ENCODE assay signal across 10 cellular contexts in genomic region chr17:57869599-57870282, GRCh38. TPM values are rescaled to one million over a fixed set of nuclear protein-coding genes. Genes with fewer than 3 reads are reported as not detected.
A peak's percentile ranks its signal among the peaks of the same experiment; 100 is the strongest.
DNase-seq lines count a peak whose midpoint lies in the region; ATAC-seq and TF ChIP-seq lines count a peak whose summit lies in the region.
"Had no signal": no experiment of that assay in that cellular context is flagged by ENCODE, and none has a peak within 500 bp of the region (broad histone marks: within the 10 kb centered on the region; RNA-seq: fewer than 3 reads in every experiment).

No MANE protein-coding gene starts in this region.

- no peak overlapping the region for H3K4me3 ChIP-seq in HCT116 (replicated peaks in 1 of 2; ENCODE audit: low read depth in 1 of 2, low read length in 2 of 2)
- H3K4me3 ChIP-seq in transverse colon, result no peak overlapping the region

- no peak for TF ChIP-seq POLR2A in HCT116 (IDR thresholded peaks at IDR 0.05; ENCODE audit: borderline replicate concordance, extremely low read depth, insufficient read depth, insufficient read length)
- TF ChIP-seq POLR2A in transverse colon (IDR thresholded peaks at IDR 0.05), result no peak

- BruUV-seq in HCT116 (replicated peaks; lab: Mats Ljungman, UMichigan), result TSS peak; percentile 10

- TF ChIP-seq RAD21 in HCT116 (IDR thresholded peaks at IDR 0.05; ENCODE audit: low read depth), result no peak

- DNase-seq in HCT116 (ENCODE audit: low read depth, low spot score), result no peak
- DNase-seq in amniotic stem cell (lab: John Stamatoyannopoulos, UW), result peak; percentile 67
- DNase-seq in hepatic stellate cell (ENCODE audit: low spot score), result peak; percentile 93
- DNase-seq in transverse colon, result no peak
- DNase-seq in stimulated activated naive B cell treated with anti-CD40 and anti-IgM and Interleukin-4, amounts not matched to agents 10 μg/mL and 1 μg/mL and 100 μg/mL, for 72 hours, result no peak
- no peak for DNase-seq in hypothalamus (lab: John Stamatoyannopoulos, UW)
- DNase-seq in GM10266 (ENCODE audit: extremely low spot score), result no peak
- DNase-seq: effector CD4-positive, alpha-beta T cell; stimulated activated CD4-positive, alpha-beta T cell treated with anti-CD3 and anti-CD28 coated beads, Interleukin-4, amount 100 ng/mL, for 4 hours had no signal

- H3K79me2 ChIP-seq in HCT116 (ENCODE audit: insufficient read depth, low read length), result no peaks in the 10 kb centered on the region; the same call in 1 of the 2 replicates

- WGBS in transverse colon (ENCODE audit: low coverage in 1 of 2), 2 donors, result 90 to 100% methylated on average over 1 to 10 of the region's 10 CpGs

- H2AFZ ChIP-seq in HCT116 (ENCODE audit: low read depth, low read length, poor library complexity, severe bottlenecking), result no peak overlapping the region

- peaks cover 38 to 47% of the 10 kb centered on the region in 2 donors for H3K4me1 Mint-ChIP-seq in stimulated activated naive B cell treated with anti-CD40 and anti-IgM and Interleukin-4, amounts not matched to agents 10 μg/mL and 1 μg/mL and 100 μg/mL, for 72 hours

- H3K27ac Mint-ChIP-seq in stimulated activated naive B cell treated with anti-CD40 and anti-IgM and Interleukin-4, amounts not matched to agents 10 μg/mL and 1 μg/mL and 100 μg/mL, for 72 hours, result no peak overlapping the region

- no peaks in the 10 kb centered on the region for H4K20me1 ChIP-seq in HCT116 (ENCODE audit: insufficient read depth)

- no peak for ATAC-seq in HCT116
- ATAC-seq in stimulated activated naive B cell treated with anti-CD40 and anti-IgM and Interleukin-4, amounts not matched to agents 10 μg/mL and 1 μg/mL and 100 μg/mL, for 72 hours (replicated peaks), result no peak
- ATAC-seq in HG03354 (IDR thresholded peaks at IDR 0.05; ENCODE audit: poor library complexity, severe bottlenecking, unreplicated experiment), result no peak

- CTCF ChIA-PET in HCT116 (lab: Charles Lee), result interaction anchor here (0.8 to 5.0 kb wide), 6 partner anchors 11 to 130 kb away, joined by 3 to 36 read pairs (median 7); no protein-coding TSS in a partner anchor

- peaks cover 2 to 37% of the 10 kb centered on the region in 2 experiments; a peak in 2 of 4 replicates for H3K36me3 ChIP-seq in HCT116 (ENCODE audit: control insufficient read depth in 1 of 2, insufficient read depth in 2 of 2, low read length in 2 of 2)
- H3K36me3 ChIP-seq in transverse colon, result no peaks in the 10 kb centered on the region

- RAD21 ChIA-PET in HCT116 (lab: Charles Lee; ENCODE audit: low non-redundant PET in 1 of 2, low total read pairs in 2 of 2, uncharacterized antibody in 2 of 2, unreplicated experiment in 2 of 2), result interaction anchor here (0.5 to 1.9 kb wide), 4 partner anchors 9 to 116 kb away, joined by 3 to 7 read pairs (median 4); no protein-coding TSS in a partner anchor

- TF ChIP-seq CTCF in HCT116 (IDR thresholded peaks at IDR 0.05 in 2 of 3, conservative IDR thresholded peaks at IDR 0.05 in 1 of 3; ENCODE audit: borderline replicate concordance in 1 of 3, insufficient read depth in 1 of 3, low read depth in 2 of 3, low read length in 2 of 3) (no peak), transverse colon (IDR thresholded peaks at IDR 0.05) (no peak), GM10266 (IDR thresholded peaks at IDR 0.05; ENCODE audit: control insufficient read depth, insufficient read depth, low read depth, missing control alignments) (no peak)

- H3K27ac ChIP-seq in HCT116 (ENCODE audit: low read depth, low read length), result 0 out of 2 replicates have a peak overlapping the region, but pooled peaks have one; percentile 77
- H3K27ac ChIP-seq in transverse colon, result peak overlapping the region; percentile 78 to 92 (median 84)

- peaks cover 54 to 90% of the 10 kb centered on the region in 2 experiments for H3K4me1 ChIP-seq in HCT116 (ENCODE audit: control insufficient read depth in 1 of 2, insufficient read depth in 2 of 2, low read length in 2 of 2)
- H3K4me1 ChIP-seq in transverse colon, result peaks cover 36 to 51% (median 41%) of the 10 kb centered on the region in 4 donors

- H3K4me3 Mint-ChIP-seq in stimulated activated naive B cell treated with anti-CD40 and anti-IgM and Interleukin-4, amounts not matched to agents 10 μg/mL and 1 μg/mL and 100 μg/mL, for 72 hours, result no peak overlapping the region

- in situ Hi-C loops in transverse colon (cut with MboI; ENCODE audit: low pct_ligation_motif_present in 1 of 4, low pct_unique_long_range_greater_than_20kb in 1 of 4, low sequenced_read_pairs in 3 of 4), result loop anchor here in 2 of 4 donors (25.0 kb wide), 2 partner anchors 218 to 243 kb away; partner anchors contain the start of gene DYNLL2 (in 1 of the 2)

- POLR2A ChIA-PET in HCT116 (lab: Charles Lee), result interaction anchor here (1.0 to 3.0 kb wide), 4 partner anchors 9 to 83 kb away, joined by 9 to 25 read pairs (median 10); no protein-coding TSS in a partner anchor

- H3K27me3 ChIP-seq in HCT116 (ENCODE audit: insufficient read depth, low read length) (no peaks in the 10 kb centered on the region), transverse colon (no peaks in the 10 kb centered on the region)

- H3K9me3 Mint-ChIP-seq in stimulated activated naive B cell treated with anti-CD40 and anti-IgM and Interleukin-4, amounts not matched to agents 10 μg/mL and 1 μg/mL and 100 μg/mL, for 72 hours, result no peaks in the 10 kb centered on the region

- H3K9me3 ChIP-seq in HCT116 (ENCODE audit: control insufficient read depth in 1 of 2, insufficient read depth in 1 of 2, low read depth in 1 of 2, low read length in 2 of 2), result no peaks in the 10 kb centered on the region
- H3K9me3 ChIP-seq in transverse colon, result no peaks in the 10 kb centered on the region

- H3K9me2 ChIP-seq in HCT116 (ENCODE audit: insufficient read depth), result no peaks in the 10 kb centered on the region

- H3K4me2 ChIP-seq in HCT116 (ENCODE audit: low read length), result peak overlapping the region; percentile 40

- intact Hi-C loops in HCT116 (cut with micrococcal nuclease), result loop anchor here (2.0 kb wide), 1 partner anchor 79 kb away; no protein-coding TSS in a partner anchor
- intact Hi-C loops in transverse colon (cut with DNase I; ENCODE audit: low total_unique reads), result no loop called here

- peaks cover 37 to 38% of the 10 kb centered on the region in 2 donors for H3K27me3 Mint-ChIP-seq in stimulated activated naive B cell treated with anti-CD40 and anti-IgM and Interleukin-4, amounts not matched to agents 10 μg/mL and 1 μg/mL and 100 μg/mL, for 72 hours

- no peaks in the 10 kb centered on the region for H3K36me3 Mint-ChIP-seq in stimulated activated naive B cell treated with anti-CD40 and anti-IgM and Interleukin-4, amounts not matched to agents 10 μg/mL and 1 μg/mL and 100 μg/mL, for 72 hours

- H3K9ac ChIP-seq in HCT116 (ENCODE audit: low read length), result peak overlapping the region; percentile 24

- no peak for TF ChIP-seq EP300 in transverse colon (IDR thresholded peaks at IDR 0.05; ENCODE audit: low read depth)

TF ChIP-seq in HCT116, 20 proteins besides CTCF, POLR2A, EP300 and RAD21 (continues in another document):
- TF ChIP-seq POLR2AphosphoS5 (IDR thresholded peaks at IDR 0.05; ENCODE audit: low read depth, low read length) (no peak), EZH2phosphoT487 (IDR thresholded peaks at IDR 0.05; ENCODE audit: borderline replicate concordance) (no peak), CEBPB (IDR thresholded peaks at IDR 0.05; ENCODE audit: low read depth) (no peak), CBX3 (IDR thresholded peaks at IDR 0.05; ENCODE audit: low read depth) (no peak), ZNF274 (IDR thresholded peaks at IDR 0.05; ENCODE audit: low read depth, low read length) (no peak), FOSL1 (IDR thresholded peaks at IDR 0.05; ENCODE audit: low read depth) (no peak), ZBTB33 (IDR thresholded peaks at IDR 0.05; ENCODE audit: extremely low read depth, insufficient replicate concordance, low read length) (no peak), MAX (IDR thresholded peaks at IDR 0.05) (no peak), EGR1 (IDR thresholded peaks at IDR 0.05; ENCODE audit: low read depth) (no peak), SP1 (IDR thresholded peaks at IDR 0.05; ENCODE audit: low read depth) (no peak), ATF3 (IDR thresholded peaks at IDR 0.05) (no peak), JUND (IDR thresholded peaks at IDR 0.05) (no peak), SRF (IDR thresholded peaks at IDR 0.05; ENCODE audit: low read depth) (no peak)

RNA-seq across cellular contexts. Expression of gene MRPS23, which starts 19.9 kb away (rescaled TPM):
- total RNA-seq in HCT116 (2021; ENCODE audit: unreplicated experiment), result 109 TPM
- 69.5 and 101 TPM in 2 replicates for polyA plus RNA-seq in HCT116 (2012)
- total RNA-seq in transverse colon, result 10 to 100 TPM in 1 of 4 donors, 1 to 10 TPM in 2, under 1 TPM in 1; 0.37 to 11.1 (median 6.5) TPM

Comparison
In these comparisons a context has a peak if more than half of its experiments do, and no peak if none do; other contexts are left out.
1. DNase-seq: peak in amniotic stem cell (single experiment) and hepatic stellate cell (single experiment); none in HCT116 (single experiment), transverse colon (single experiment), stimulated activated naive B cell treated with anti-CD40 and anti-IgM and Interleukin-4, amounts not matched to agents 10 μg/mL and 1 μg/mL and 100 μg/mL, for 72 hours (single experiment), hypothalamus (0 of 51) and GM10266 (single experiment).